Comparison of ENCODE assay signal across 13 cellular contexts in genomic region chr2:112920923-112921532, GRCh38. TPM values are rescaled to one million over a fixed set of nuclear protein-coding genes. Genes with fewer than 3 reads are reported as not detected.
DNase-seq lines count a peak whose midpoint lies in the region; ATAC-seq and TF ChIP-seq lines count a peak whose summit lies in the region.
"Had no signal": no experiment of that assay in that cellular context is flagged by ENCODE, and none has a peak within 500 bp of the region (broad histone marks: within the 10 kb centered on the region; RNA-seq: fewer than 3 reads in every experiment).

No MANE protein-coding gene starts in this region.

- no peaks in the 10 kb centered on the region for H3K27me3 ChIP-seq in CD8-positive, alpha-beta T cell (ENCODE audit: insufficient read depth, low read length)
- H3K27me3 ChIP-seq in endodermal cell (ENCODE audit: control insufficient read depth, insufficient read depth, low read length, poor library complexity, severe bottlenecking): no peaks in the 10 kb centered on the region

- POLR2A ChIA-PET in CD8-positive, alpha-beta T cell (lab: Charles Lee): no interaction called here

- H3K9me3 Mint-ChIP-seq in CD8-positive, alpha-beta T cell: peaks cover 2% of the 10 kb centered on the region
- H3K9me3 Mint-ChIP-seq in endodermal cell: peaks cover 9% of the 10 kb centered on the region

- H3K36me3 Mint-ChIP-seq in CD8-positive, alpha-beta T cell: no peaks in the 10 kb centered on the region
- H3K36me3 Mint-ChIP-seq in endodermal cell (ENCODE audit: low read depth): no peaks in the 10 kb centered on the region
- H3K36me3 Mint-ChIP-seq: CD14-positive monocyte had no signal

- ATAC-seq in CD8-positive, alpha-beta T cell: peak; percentile 86
- ATAC-seq in GM18909 (IDR thresholded peaks at IDR 0.05; ENCODE audit: poor library complexity, unreplicated experiment): no peak

- H3K27ac Mint-ChIP-seq in CD8-positive, alpha-beta T cell: peak overlapping the region; percentile 88
- no peak overlapping the region for H3K27ac Mint-ChIP-seq in endodermal cell

- no peaks in the 10 kb centered on the region for H3K9me3 ChIP-seq in CD8-positive, alpha-beta T cell (ENCODE audit: low read length)
- H3K9me3 ChIP-seq in endodermal cell (ENCODE audit: control insufficient read depth, low read length): peaks cover 9% of the 10 kb centered on the region

- no peak for TF ChIP-seq CTCF in CD8-positive, alpha-beta T cell (IDR thresholded peaks at IDR 0.05)
- TF ChIP-seq CTCF in endodermal cell (conservative IDR thresholded peaks at IDR 0.05): no peak

- DNase-seq in 8988T: peak; percentile 38
- peak in 3 of 7 experiments; percentile 4 to 49 (median 6) for DNase-seq in CD8-positive, alpha-beta T cell
- DNase-seq in RPMI7951 (ENCODE audit: low read depth): peak; percentile 80
- peak; percentile 17 for DNase-seq in endodermal cell
- no peak for DNase-seq in ecto neural progenitor cell (ENCODE audit: low spot score)
- DNase-seq in hepatic stellate cell (ENCODE audit: low spot score): no peak
- DNase-seq: activated T-cell treated with anti-CD3 and anti-CD28 coated beads, Interleukin-2, amount 50 U/mL, for 48 hours; NCI-H2227 treated with DMSO at 0.1 percent for 48 hours; T1000 had no signal

- no peaks in the 10 kb centered on the region for H3K27me3 Mint-ChIP-seq in CD8-positive, alpha-beta T cell (ENCODE audit: low read depth)
- peaks cover 8% of the 10 kb centered on the region for H3K27me3 Mint-ChIP-seq in endodermal cell (ENCODE audit: insufficient read depth)

- intact Hi-C loops in CD8-positive, alpha-beta T cell (cut with DNase I, micrococcal nuclease): no loop called here

- H3K36me3 ChIP-seq in CD8-positive, alpha-beta T cell (ENCODE audit: insufficient read depth, low read length): no peaks in the 10 kb centered on the region
- no peaks in the 10 kb centered on the region for H3K36me3 ChIP-seq in endodermal cell (ENCODE audit: control insufficient read depth, insufficient read depth, low read length)

- peaks cover 12% of the 10 kb centered on the region for H3K4me1 Mint-ChIP-seq in CD8-positive, alpha-beta T cell (ENCODE audit: low read depth)
- peaks cover 25% of the 10 kb centered on the region for H3K4me1 Mint-ChIP-seq in endodermal cell

- no peak overlapping the region for H3K27ac ChIP-seq in CD8-positive, alpha-beta T cell (ENCODE audit: low read depth, low read length)
- no peak overlapping the region for H3K27ac ChIP-seq in endodermal cell (ENCODE audit: low read depth, low read length)

- H3K4me3 Mint-ChIP-seq in CD8-positive, alpha-beta T cell: no peak overlapping the region
- H3K4me3 Mint-ChIP-seq in endodermal cell: no peak overlapping the region
- H3K4me3 Mint-ChIP-seq: CD14-positive monocyte had no signal

- no peak overlapping the region for H3K9ac ChIP-seq in endodermal cell (ENCODE audit: extremely low read depth, low read length, poor library complexity, severe bottlenecking)

- 27 to 48% methylated on average over 3 to 4 of the region's 4 CpGs for WGBS in endodermal cell (ENCODE audit: insufficient coverage in 1 of 2, insufficient read length in 1 of 2), 2 experiments

- no peak overlapping the region for H3K4me3 ChIP-seq in CD8-positive, alpha-beta T cell (ENCODE audit: low read depth, low read length)
- H3K4me3 ChIP-seq in endodermal cell (ENCODE audit: low read length): no peak overlapping the region

- CTCF ChIA-PET in CD8-positive, alpha-beta T cell (lab: Charles Lee): interaction anchor here (2.5 kb wide), 1 partner anchor 171 kb away, joined by 8 read pairs; no protein-coding TSS in a partner anchor

- peaks cover 4% of the 10 kb centered on the region for H3K4me1 ChIP-seq in CD8-positive, alpha-beta T cell (ENCODE audit: insufficient read depth, low read length)
- peaks cover 6% of the 10 kb centered on the region for H3K4me1 ChIP-seq in endodermal cell (ENCODE audit: control insufficient read depth, insufficient read depth, low read length)

RNA-seq across cellular contexts. Expression of gene IL37, which starts 10.1 kb away (rescaled TPM):
- total RNA-seq in CD8-positive, alpha-beta T cell: not detected
- 0.36 and 0.49 TPM in 2 replicates for total RNA-seq in RPMI7951 (2014; rRNA removed; shearing (Covaris generic))
- not detected for total RNA-seq in endodermal cell
- not detected for polyA plus RNA-seq in endodermal cell (2013, experiment 1 of 2)
- polyA plus RNA-seq in endodermal cell (2013, experiment 2 of 2): not detected
- total RNA-seq: chondrocyte, subcutaneous adipose tissue had no signal
- polyA plus RNA-seq: CD14-positive monocyte had no signal

RNA-seq across cellular contexts. Expression of gene IL36G, which starts 56.8 kb away (rescaled TPM):
- not detected for total RNA-seq in CD8-positive, alpha-beta T cell
- 0.24 and 0.59 TPM in 2 replicates for total RNA-seq in RPMI7951 (2014; rRNA removed; shearing (Covaris generic))
- total RNA-seq in endodermal cell: not detected
- not detected for polyA plus RNA-seq in endodermal cell (2013, experiment 1 of 2)
- 0.29 TPM for polyA plus RNA-seq in endodermal cell (2013, experiment 2 of 2)
- total RNA-seq: chondrocyte, subcutaneous adipose tissue had no signal
- polyA plus RNA-seq: CD14-positive monocyte had no signal

Comparison
In these comparisons a context has a peak if more than half of its experiments do, and no peak if none do; other contexts are left out.
1. DNase-seq: peak in 8988T (single experiment), RPMI7951 (single experiment) and endodermal cell (single experiment); none in ecto neural progenitor cell (single experiment) and hepatic stellate cell (single experiment).